28 cellular contexts compared by ENCODE assay signal in genomic region chr7:143018931-143019330, GRCh38. TPM values are rescaled to one million over a fixed set of nuclear protein-coding genes. Genes with fewer than 3 reads are reported as not detected.
"Had no signal": no experiment of that assay in that cellular context is flagged by ENCODE, and none has a peak within 500 bp of the region (broad histone marks: within the 10 kb centered on the region; RNA-seq: fewer than 3 reads in every experiment).

No MANE protein-coding gene starts in this region.

- FAIRE-seq: astrocyte, TTC549 had no signal

- H3K36me3 ChIP-seq: left ventricle myocardium inferior, neural progenitor cell, prostate gland, tibial artery had no signal

- H3K36me3 Mint-ChIP-seq: immature natural killer cell, neural progenitor cell had no signal

- DNase-seq: activated naive CD4-positive, alpha-beta T cell; activated T-cell treated with anti-CD3 and anti-CD28 coated beads, Interleukin-2, amount 50 U/mL, for 24 hours; effector CD4-positive, alpha-beta T cell; erythroblast; foreskin melanocyte; glutamatergic neuron; immature natural killer cell; left ventricle myocardium inferior; mammary epithelial cell; naive thymus-derived CD8-positive, alpha-beta T cell; right cardiac atrium; stimulated activated CD4-positive, alpha-beta T cell treated with anti-CD3 and anti-CD28 coated beads, Interleukin-4, amount 100 ng/mL, for 4 hours; stimulated activated naive CD8-positive, alpha-beta T cell treated with anti-CD3 and anti-CD28 coated beads, Interleukin-15, amount 100 ng/mL, for 72 hours; tibial artery had no signal

- H3K9me3 Mint-ChIP-seq: activated T-helper 2 cell treated with anti-CD3 and anti-CD28 coated beads, Interferon-gamma antibody, Interleukin-2, Interleukin-4, amounts not matched to agents 10 μg/mL and 5 μg/mL and 100 μg/mL, durations not matched to agents 14 hours and 24 hours and 36 hours; central memory CD8-positive, alpha-beta T cell; immature natural killer cell; neural progenitor cell; T-helper 2 cell treated with Interferon-gamma antibody and Interleukin-4, amounts not matched to agents 5 μg/mL and 100 μg/mL, for 36 hours had no signal

- H3K4me3 Mint-ChIP-seq: activated naive CD8-positive, alpha-beta T cell; activated T-cell treated with anti-CD3 and anti-CD28 coated beads, Interleukin-2, amount 50 U/mL, for 24 hours; central memory CD8-positive, alpha-beta T cell; immature natural killer cell; mesothelial cell of epicardium; naive thymus-derived CD8-positive, alpha-beta T cell; neural progenitor cell; stimulated activated naive CD8-positive, alpha-beta T cell treated with anti-CD3 and anti-CD28 coated beads, Interleukin-15, amount 100 ng/mL, for 72 hours; T-helper 2 cell treated with Interferon-gamma antibody and Interleukin-4, amounts not matched to agents 5 μg/mL and 100 μg/mL, for 36 hours had no signal

- H3K27ac Mint-ChIP-seq: activated naive CD8-positive, alpha-beta T cell; activated T-cell treated with anti-CD3 and anti-CD28 coated beads, Interleukin-2, amount 50 U/mL, for 24 hours; activated T-helper 2 cell treated with anti-CD3 and anti-CD28 coated beads, Interferon-gamma antibody, Interleukin-2, Interleukin-4, amounts not matched to agents 10 μg/mL and 5 μg/mL and 100 μg/mL, durations not matched to agents 14 hours and 24 hours and 36 hours; immature natural killer cell; mesothelial cell of epicardium; naive thymus-derived CD8-positive, alpha-beta T cell; neural progenitor cell; T-helper 2 cell treated with Interferon-gamma antibody and Interleukin-4, amounts not matched to agents 5 μg/mL and 100 μg/mL, for 36 hours had no signal

- ATAC-seq: naive thymus-derived CD8-positive, alpha-beta T cell; right cardiac atrium; stimulated activated naive CD8-positive, alpha-beta T cell treated with anti-CD3 and anti-CD28 coated beads, Interleukin-15, amount 100 ng/mL, for 72 hours had no signal

- H3K4me3 ChIP-seq: coronary artery, hepatocyte, left ventricle myocardium inferior, neural progenitor cell, prostate gland, tibial artery had no signal

- H3K4me1 Mint-ChIP-seq: central memory CD8-positive, alpha-beta T cell; immature natural killer cell; neural progenitor cell; stimulated activated naive CD8-positive, alpha-beta T cell treated with anti-CD3 and anti-CD28 coated beads, Interleukin-15, amount 100 ng/mL, for 72 hours had no signal

- H3K27me3 ChIP-seq: hepatocyte, neural progenitor cell, tibial artery had no signal

RNA-seq across cellular contexts. Expression of gene OR9A2, which starts 8.0 kb away (rescaled TPM):
- total RNA-seq: astrocyte, fibroblast of lung, hepatocyte, left ventricle myocardium inferior, mammary epithelial cell, omental fat pad, prostate gland, right cardiac atrium had no signal

RNA-seq across cellular contexts. Expression of gene OR6V1, which starts 33.2 kb away (rescaled TPM):
- total RNA-seq: activated T-helper 2 cell treated with anti-CD3 and anti-CD28 coated beads, Interferon-gamma antibody, Interleukin-2, Interleukin-4, amounts not matched to agents 10 μg/mL and 5 μg/mL and 100 μg/mL, durations not matched to agents 14 hours and 24 hours and 36 hours; astrocyte; fibroblast of lung; hepatocyte; left ventricle myocardium inferior; mammary epithelial cell; mesothelial cell of epicardium; naive thymus-derived CD8-positive, alpha-beta T cell; omental fat pad; prostate gland; right cardiac atrium; urinary bladder had no signal

RNA-seq across cellular contexts. Expression of gene KEL, which starts 56.8 kb away (rescaled TPM):
- total RNA-seq: astrocyte, fibroblast of lung, mammary epithelial cell had no signal
